Comparison of ENCODE assay signal across 27 cellular contexts in genomic region chr18:47679864-47680263, GRCh38.
A peak's percentile ranks its signal among the peaks of the same experiment; 100 is the strongest.
DNase-seq lines count a peak whose midpoint lies in the region; ATAC-seq and TF ChIP-seq lines count a peak whose summit lies in the region.
"Had no signal": no experiment of that assay in that cellular context is flagged by ENCODE, and none has a peak within 500 bp of the region (broad histone marks: within the 10 kb centered on the region; RNA-seq: fewer than 3 reads in every experiment).

No MANE protein-coding gene starts in this region.

- 60 to 82% (median 74%) methylated on average over 2 of the region's 2 CpGs for WGBS in spleen, 5 donors
- no CpG with 5 or more reads among the region's 2 CpGs for WGBS in neuronal stem cell (ENCODE audit: extremely low coverage in 2 of 2, insufficient read length in 2 of 2, insufficient replicate concordance in 1 of 2), 2 donors

- H3K4ac ChIP-seq in neuronal stem cell (ENCODE audit: low read length): no peak overlapping the region

- H3K27ac ChIP-seq in spleen (peak overlapping the region in 5 of 8 donors; percentile 13 to 63 (median 45)), neuronal stem cell (replicated peaks; ENCODE audit: low read length) (no peak overlapping the region)
- H3K27ac ChIP-seq: stomach, tibial nerve had no signal

- no peak overlapping the region for H2BK120ac ChIP-seq in neuronal stem cell (ENCODE audit: low read depth, low read length)

- no peak overlapping the region for H3K14ac ChIP-seq in neuronal stem cell (ENCODE audit: low read length)

- intact Hi-C loops in spleen (cut with DNase I; ENCODE audit: low total_unique reads): no loop called here

- no peak overlapping the region for H3K4me3 ChIP-seq in spleen
- no peak overlapping the region for H3K4me3 ChIP-seq in neuronal stem cell (ENCODE audit: low read length in 2 of 2)
- H3K4me3 ChIP-seq: K562, lung, smooth muscle cell, stomach, tibial nerve had no signal

- no peak overlapping the region for H2AK5ac ChIP-seq in neuronal stem cell (ENCODE audit: low read depth, low read length)

- H3K27me3 Mint-ChIP-seq in stimulated activated naive CD8-positive, alpha-beta T cell treated with anti-CD3 and anti-CD28 coated beads, Interleukin-15, amount 100 ng/mL, for 72 hours: no peaks in the 10 kb centered on the region

- H3K9me3 ChIP-seq in spleen (no peaks in the 10 kb centered on the region), neuronal stem cell (replicated peaks in 1 of 2; ENCODE audit: control insufficient read depth in 2 of 2, insufficient read depth in 1 of 2, low read depth in 1 of 2, low read length in 2 of 2) (no peaks in the 10 kb centered on the region)
- H3K9me3 ChIP-seq: stomach, tibial nerve had no signal

- no peak overlapping the region for H3K27ac Mint-ChIP-seq in stimulated activated naive CD8-positive, alpha-beta T cell treated with anti-CD3 and anti-CD28 coated beads, Interleukin-15, amount 100 ng/mL, for 72 hours
- H3K27ac Mint-ChIP-seq: CD8-positive, alpha-beta memory T cell had no signal

- H4K91ac ChIP-seq in neuronal stem cell (ENCODE audit: low read depth, low read length, poor library complexity): no peak overlapping the region

- H2BK15ac ChIP-seq in neuronal stem cell (ENCODE audit: low read length): no peak overlapping the region

- TF ChIP-seq CTCF in spleen (IDR thresholded peaks at IDR 0.05 in 8 of 11, conservative IDR thresholded peaks at IDR 0.05 in 3 of 11): no peak

- no peaks in the 10 kb centered on the region for H3K27me3 ChIP-seq in spleen (replicated peaks in 1 of 7)
- no peaks in the 10 kb centered on the region for H3K27me3 ChIP-seq in neuronal stem cell (ENCODE audit: control insufficient read depth in 3 of 3, insufficient read depth in 3 of 3, low read depth in 1 of 3, low read length in 3 of 3)
- H3K27me3 ChIP-seq: stomach, tibial nerve had no signal

- DNase-seq in spleen: no peak
- DNase-seq in cerebellar nuclear complex (lab: John Stamatoyannopoulos, UW): no peak
- DNase-seq in middle frontal gyrus (ENCODE audit: extremely low spot score, low spot score): no peak
- no peak for DNase-seq in neuronal stem cell (ENCODE audit: low spot score)
- no peak for DNase-seq in stimulated activated naive CD8-positive, alpha-beta T cell treated with anti-CD3 and anti-CD28 coated beads, Interleukin-15, amount 100 ng/mL, for 72 hours
- DNase-seq: activated CD4-positive, CD25-positive, alpha-beta regulatory T cell treated with anti-CD3 and anti-CD28 coated beads, Interleukin-2, amount 50 U/mL, for 72 hours; activated T-cell treated with anti-CD3 and anti-CD28 coated beads, Interleukin-2, amount 50 U/mL, for 1 hour; amygdala; CD8-positive, alpha-beta memory T cell; DMS153; islet precursor cell; MM.1S; NCI-H1436; NCI-H510A; NK-92 treated with Interleukin-12 subunit alpha and Interleukin-12 subunit beta, amount 100 ng/mL, for 24 hours; RPMI8226; stimulated activated CD4-positive, alpha-beta T cell treated with anti-CD3 and anti-CD28 coated beads, Interleukin-4, amount 100 ng/mL, for 1 hour; stomach; T1000 had no signal

- no peak overlapping the region for H3K4me2 ChIP-seq in neuronal stem cell (ENCODE audit: insufficient read depth, low read length, poor library complexity, severe bottlenecking)
- H3K4me2 ChIP-seq: smooth muscle cell had no signal

- H2BK12ac ChIP-seq in neuronal stem cell (ENCODE audit: low read length): no peak overlapping the region

- no peak overlapping the region for H4K8ac ChIP-seq in neuronal stem cell (ENCODE audit: low read depth, low read length)

- H3K4me3 Mint-ChIP-seq in stimulated activated naive CD8-positive, alpha-beta T cell treated with anti-CD3 and anti-CD28 coated beads, Interleukin-15, amount 100 ng/mL, for 72 hours: no peak overlapping the region
- H3K4me3 Mint-ChIP-seq: CD8-positive, alpha-beta memory T cell had no signal

- peaks cover 0 to 10% (median 0%) of the 10 kb centered on the region in 6 donors for H3K4me1 ChIP-seq in spleen
- H3K4me1 ChIP-seq in neuronal stem cell (ENCODE audit: control insufficient read depth in 2 of 2, insufficient read depth in 1 of 2, low read depth in 1 of 2, low read length in 2 of 2): no peaks in the 10 kb centered on the region
- H3K4me1 ChIP-seq: stomach, tibial nerve had no signal

- no peak overlapping the region for H3K9ac ChIP-seq in neuronal stem cell (ENCODE audit: low read depth, low read length, poor library complexity)

- no peaks in the 10 kb centered on the region for H3K9me3 Mint-ChIP-seq in stimulated activated naive CD8-positive, alpha-beta T cell treated with anti-CD3 and anti-CD28 coated beads, Interleukin-15, amount 100 ng/mL, for 72 hours
- H3K9me3 Mint-ChIP-seq: CD8-positive, alpha-beta memory T cell had no signal

- no peak overlapping the region for H3K23ac ChIP-seq in neuronal stem cell (ENCODE audit: low read depth, low read length, poor library complexity)

- H3K36me3 ChIP-seq in spleen (no peaks in the 10 kb centered on the region), neuronal stem cell (replicated peaks in 1 of 2; ENCODE audit: control insufficient read depth in 2 of 2, insufficient read depth in 2 of 2, low read length in 2 of 2) (no peaks in the 10 kb centered on the region)
- H3K36me3 ChIP-seq: stomach, tibial nerve had no signal

- H2AFZ ChIP-seq in neuronal stem cell (ENCODE audit: low read length): no peak overlapping the region

- H3K18ac ChIP-seq in neuronal stem cell (ENCODE audit: low read length): no peak overlapping the region

- peak; percentile 17 for ATAC-seq in GM18517 (IDR thresholded peaks at IDR 0.05; ENCODE audit: unreplicated experiment)
- ATAC-seq in GM21529 (IDR thresholded peaks at IDR 0.05; ENCODE audit: unreplicated experiment): peak; percentile 81
- peak; percentile 80 for ATAC-seq in HG03460 (IDR thresholded peaks at IDR 0.05; ENCODE audit: unreplicated experiment)
- no peak for ATAC-seq in stimulated activated naive CD8-positive, alpha-beta T cell treated with anti-CD3 and anti-CD28 coated beads, Interleukin-15, amount 100 ng/mL, for 72 hours
- ATAC-seq: K562, SK-N-SH treated with all-trans-retinoic acid at 6 μM for 48 hours had no signal

- H2BK5ac ChIP-seq in neuronal stem cell (ENCODE audit: low read length): no peak overlapping the region

- no peak for TF ChIP-seq POLR2A in spleen (IDR thresholded peaks at IDR 0.05)

- no peaks in the 10 kb centered on the region for H3K4me1 Mint-ChIP-seq in stimulated activated naive CD8-positive, alpha-beta T cell treated with anti-CD3 and anti-CD28 coated beads, Interleukin-15, amount 100 ng/mL, for 72 hours
- H3K4me1 Mint-ChIP-seq: CD8-positive, alpha-beta memory T cell had no signal

- H3K79me1 ChIP-seq in neuronal stem cell (ENCODE audit: low read depth, low read length): no peaks in the 10 kb centered on the region
